In the genomic region with DNA sequence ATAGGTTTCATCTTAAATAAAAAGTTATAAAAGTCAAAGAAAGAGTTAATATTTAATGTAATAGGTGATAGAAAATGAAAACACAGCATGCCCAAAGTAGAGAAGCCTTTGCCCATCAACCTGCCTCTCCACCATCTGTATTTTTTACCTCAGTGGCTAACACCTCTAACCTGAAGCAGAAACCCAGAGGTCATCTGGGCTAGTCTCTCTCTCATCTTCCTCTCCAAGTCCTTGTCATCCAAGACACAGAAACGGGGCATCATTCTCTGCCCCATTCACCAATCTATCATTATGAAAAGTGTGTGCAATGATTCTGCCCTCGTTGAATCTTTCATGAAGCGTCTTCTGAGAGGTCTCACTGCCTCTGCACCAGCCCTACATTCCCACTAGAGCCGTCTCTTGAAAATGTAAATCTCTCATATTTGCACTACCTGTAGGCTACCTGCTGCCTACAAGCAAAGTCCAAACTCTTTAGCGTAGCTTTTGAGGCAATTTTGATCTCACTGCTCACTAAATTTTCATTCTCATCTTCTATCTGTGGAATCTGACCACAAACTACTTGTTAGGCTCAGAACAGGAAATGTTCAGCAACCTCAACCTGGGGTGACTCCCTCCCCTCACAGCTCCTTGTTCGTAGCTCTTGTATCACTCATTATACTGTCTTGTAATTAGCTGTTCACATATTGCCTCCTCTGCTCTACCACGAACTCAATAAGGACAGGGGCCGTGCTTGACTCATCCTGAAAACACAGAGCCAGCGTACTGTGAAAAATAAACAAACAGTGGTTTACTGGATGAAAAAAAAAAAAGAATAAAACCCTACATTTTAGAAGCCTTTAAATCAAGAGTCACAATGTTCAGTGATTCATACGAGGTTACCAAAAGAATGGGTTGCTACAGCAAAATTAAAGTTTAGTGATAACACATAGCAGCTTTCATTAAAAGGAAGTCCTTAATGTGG, we compare ENCODE assay signal across 9 cellular contexts.
A peak's percentile ranks its signal among the peaks of the same experiment; 100 is the strongest.
DNase-seq lines count a peak whose midpoint lies in the region; ATAC-seq and TF ChIP-seq lines count a peak whose summit lies in the region.
"Had no signal": no experiment of that assay in that cellular context is flagged by ENCODE, and none has a peak within 500 bp of the region (broad histone marks: within the 10 kb centered on the region; RNA-seq: fewer than 3 reads in every experiment).

No MANE protein-coding gene starts in this region.

- H3K4me1 ChIP-seq in left ventricle myocardium inferior, result peaks cover 8% of the 10 kb centered on the region

- intact Hi-C loops in left ventricle myocardium inferior (cut with micrococcal nuclease) (no loop called here), Right ventricle myocardium superior (cut with DNase I) (no loop called here)

- TF ChIP-seq CTCF in left ventricle myocardium inferior (IDR thresholded peaks at IDR 0.05; ENCODE audit: borderline replicate concordance), result no peak

- no peak overlapping the region for H3K27ac ChIP-seq in left ventricle myocardium inferior (replicated peaks)

- peaks cover 0 to 8% (median 3%) of the 10 kb centered on the region in 5 donors for H3K27me3 Mint-ChIP-seq in naive thymus-derived CD8-positive, alpha-beta T cell

- peak overlapping the region; percentile 40 to 83 (median 68) for H3K4me3 Mint-ChIP-seq in naive thymus-derived CD8-positive, alpha-beta T cell
- H3K4me3 Mint-ChIP-seq: naive B cell had no signal

- peak overlapping the region; percentile 26 to 87 (median 68) for H3K27ac Mint-ChIP-seq in naive thymus-derived CD8-positive, alpha-beta T cell
- H3K27ac Mint-ChIP-seq: naive B cell had no signal

- POLR2A ChIA-PET in naive thymus-derived CD8-positive, alpha-beta T cell (lab: Charles Lee), result interaction anchor here (0.7 to 1.2 kb wide), 3 partner anchors 75 to 719 kb away, joined by 3 to 4 read pairs (median 3); partner anchors contain the start of gene HNRNPH3

- H3K9me3 Mint-ChIP-seq in naive thymus-derived CD8-positive, alpha-beta T cell, result no peaks in the 10 kb centered on the region

- ATAC-seq in GM19328 (IDR thresholded peaks at IDR 0.05; ENCODE audit: unreplicated experiment), result peak; percentile 98
- ATAC-seq in HG03135 (IDR thresholded peaks at IDR 0.05; ENCODE audit: unreplicated experiment), result peak; percentile 86
- peak; percentile 96 for ATAC-seq in naive thymus-derived CD8-positive, alpha-beta T cell
- ATAC-seq in Right ventricle myocardium superior (ENCODE audit: poor library complexity), result no peak

- no peaks in the 10 kb centered on the region for H3K36me3 Mint-ChIP-seq in naive thymus-derived CD8-positive, alpha-beta T cell
- H3K36me3 Mint-ChIP-seq: naive B cell had no signal

- no peaks in the 10 kb centered on the region for H3K27me3 ChIP-seq in left ventricle myocardium inferior (ENCODE audit: low read depth)

- H3K9me3 ChIP-seq in left ventricle myocardium inferior (replicated peaks), result no peaks in the 10 kb centered on the region

- no peak overlapping the region for H3K4me3 ChIP-seq in left ventricle myocardium inferior

- peaks cover 15 to 26% (median 24%) of the 10 kb centered on the region in 4 donors for H3K4me1 Mint-ChIP-seq in naive thymus-derived CD8-positive, alpha-beta T cell
- H3K4me1 Mint-ChIP-seq: naive B cell had no signal

- H3K36me3 ChIP-seq in left ventricle myocardium inferior, result no peaks in the 10 kb centered on the region

- peak; percentile 24 for DNase-seq in activated CD8-positive, alpha-beta memory T cell treated with anti-CD3 and anti-CD28 coated beads, Interleukin-2, amount 50 U/mL, for 1 hour (ENCODE audit: extremely low read depth)
- peak in 9 of 10 donors; percentile 8 to 78 (median 55) for DNase-seq in naive thymus-derived CD8-positive, alpha-beta T cell
- DNase-seq in NCI-H1092 treated with DMSO at 0.1 percent for 48 hours (lab: John Stamatoyannopoulos, UW), result no peak
- no peak for DNase-seq in left ventricle myocardium inferior
- DNase-seq in Right ventricle myocardium superior, result no peak
- no peak for DNase-seq in NCI-H146 (lab: John Stamatoyannopoulos, UW)
- DNase-seq: naive B cell had no signal

Comparison
In these comparisons a context has a peak if more than half of its experiments do, and no peak if none do; other contexts are left out.
1. DNase-seq: peak in activated CD8-positive, alpha-beta memory T cell treated with anti-CD3 and anti-CD28 coated beads, Interleukin-2, amount 50 U/mL, for 1 hour (single experiment) and naive thymus-derived CD8-positive, alpha-beta T cell (9 of 10); none in NCI-H1092 treated with DMSO at 0.1 percent for 48 hours (single experiment), left ventricle myocardium inferior (single experiment), Right ventricle myocardium superior (single experiment) and NCI-H146 (single experiment).